Comparison of ENCODE assay signal across 15 cellular contexts in the genomic region with DNA sequence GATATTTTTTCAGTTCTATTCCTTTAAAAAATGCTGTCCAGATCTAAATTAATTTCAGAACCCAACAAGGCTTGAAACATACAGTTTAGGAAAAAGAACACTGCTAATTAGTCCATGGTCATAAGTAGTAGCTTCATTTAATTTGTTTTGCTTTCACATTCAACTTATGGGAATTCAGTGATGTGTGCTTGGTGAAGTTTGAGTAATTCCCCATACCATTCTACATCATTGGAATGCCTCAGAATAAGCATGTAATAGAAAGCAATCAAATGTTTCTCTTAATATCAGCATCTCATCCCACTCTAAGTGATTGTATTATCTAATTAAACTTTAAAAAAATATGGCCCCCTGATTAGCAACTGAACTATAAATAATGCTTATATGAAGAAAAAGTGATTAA. TPM values are rescaled to one million over a fixed set of nuclear protein-coding genes. Genes with fewer than 3 reads are reported as not detected.
A peak's percentile ranks its signal among the peaks of the same experiment; 100 is the strongest.
DNase-seq lines count a peak whose midpoint lies in the region; FAIRE-seq and TF ChIP-seq lines count a peak whose summit lies in the region.
"Had no signal": no experiment of that assay in that cellular context is flagged by ENCODE, and none has a peak within 500 bp of the region (broad histone marks: within the 10 kb centered on the region; RNA-seq: fewer than 3 reads in every experiment).

No MANE protein-coding gene starts in this region.

- peaks cover 35% of the 10 kb centered on the region for H3K4me1 Mint-ChIP-seq in brain

- H3K4me3 ChIP-seq in ACC112 (ENCODE audit: low read depth, low read length) (peak overlapping the region; percentile 33; the same call in 1 of the 2 replicates), fibroblast of villous mesenchyme (ENCODE audit: low read depth, low read length) (no peak overlapping the region), ascending aorta (no peak overlapping the region)
- H3K4me3 ChIP-seq: PC-9 had no signal

- DNase-seq in H54 (ENCODE audit: insufficient read length, low spot score) (no peak), fibroblast of villous mesenchyme (ENCODE audit: low read depth) (peak; percentile 34), SW480 (ENCODE audit: low spot score) (no peak), putamen (ENCODE audit: low spot score) (no peak), ascending aorta (ENCODE audit: low spot score in 2 of 2) (no peak), OCI-M2 (lab: John Stamatoyannopoulos, UW; ENCODE audit: unreplicated experiment) (no peak)
- DNase-seq: CD4-positive, alpha-beta T cell; NCI-H146; NCI-H226; PC-9; SK-N-SH had no signal

- no peak for TF ChIP-seq POLR2A in H54 (IDR thresholded peaks at IDR 0.05; ENCODE audit: low read depth, low read length)

- no peak overlapping the region for H2AFZ ChIP-seq in ACC112 (ENCODE audit: low read length, unreplicated experiment)
- H2AFZ ChIP-seq: PC-9 had no signal

- H3K9me3 Mint-ChIP-seq in brain = peaks cover 0 to 8% (median 3%) of the 10 kb centered on the region in 5 experiments
- H3K9me3 Mint-ChIP-seq: CD4-positive, alpha-beta T cell had no signal

- H3K4me3 Mint-ChIP-seq in brain = peak overlapping the region in 4 of 5 experiments; percentile 42 to 94 (median 90)

- TF ChIP-seq CTCF in brain (conservative IDR thresholded peaks at IDR 0.05) (no peak), fibroblast of villous mesenchyme (IDR thresholded peaks at IDR 0.05; ENCODE audit: insufficient read depth, low read depth, low read length) (no peak), ascending aorta (IDR thresholded peaks at IDR 0.05) (no peak)

- H3K79me2 ChIP-seq in ACC112 (ENCODE audit: control insufficient read depth, insufficient read depth, low read length, unreplicated experiment) = peaks cover 57% of the 10 kb centered on the region

- no peaks in the 10 kb centered on the region for H3K9me3 ChIP-seq in ascending aorta
- H3K9me3 ChIP-seq: SK-N-SH had no signal

- H3K27me3 Mint-ChIP-seq in brain = peaks cover 4% of the 10 kb centered on the region

- peak; percentile 84 for FAIRE-seq in H54 (lab: Jason Lieb, UNC)
- FAIRE-seq: H1 had no signal

- peaks cover 10% of the 10 kb centered on the region for H3K36me3 Mint-ChIP-seq in brain

- H3K4me1 ChIP-seq in ACC112 (ENCODE audit: control insufficient read depth, insufficient read depth, low read length, unreplicated experiment) (peaks cover 20% of the 10 kb centered on the region), ascending aorta (peaks cover 0 to 3% of the 10 kb centered on the region in 2 donors)

- peak overlapping the region in 1 of 5 experiments; percentile 75 for H3K27ac Mint-ChIP-seq in brain
- H3K27ac Mint-ChIP-seq: B cell; CD4-positive, alpha-beta T cell had no signal

- H3K36me3 ChIP-seq in ACC112 (ENCODE audit: insufficient read depth, low read length) = peaks cover 5% of the 10 kb centered on the region
- H3K36me3 ChIP-seq in ascending aorta = no peaks in the 10 kb centered on the region

- intact Hi-C loops in ascending aorta (cut with DNase I) = loop anchor here (10.0 kb wide), 1 partner anchor 273 kb away; no protein-coding TSS in a partner anchor

- H3K27me3 ChIP-seq in ACC112 (ENCODE audit: insufficient read depth, low read length) (no peaks in the 10 kb centered on the region), ascending aorta (no peaks in the 10 kb centered on the region)

- H3K27ac ChIP-seq in ACC112 (ENCODE audit: low read depth, low read length) = no peak overlapping the region
- no peak overlapping the region for H3K27ac ChIP-seq in ascending aorta
- H3K27ac ChIP-seq: PC-9 had no signal

RNA-seq across cellular contexts. Expression of gene CNTLN, which starts 2.7 kb away (rescaled TPM):
- 4.0 TPM for polyA plus RNA-seq in brain (ENCODE audit: insufficient read depth, low read depth, low replicate concordance)
- 11.3 and 13.0 TPM in 2 replicates for total RNA-seq in fibroblast of villous mesenchyme
- 3.5 TPM for total RNA-seq in ascending aorta
